Comparison of ENCODE assay signal across 20 cellular contexts in the genomic region with DNA sequence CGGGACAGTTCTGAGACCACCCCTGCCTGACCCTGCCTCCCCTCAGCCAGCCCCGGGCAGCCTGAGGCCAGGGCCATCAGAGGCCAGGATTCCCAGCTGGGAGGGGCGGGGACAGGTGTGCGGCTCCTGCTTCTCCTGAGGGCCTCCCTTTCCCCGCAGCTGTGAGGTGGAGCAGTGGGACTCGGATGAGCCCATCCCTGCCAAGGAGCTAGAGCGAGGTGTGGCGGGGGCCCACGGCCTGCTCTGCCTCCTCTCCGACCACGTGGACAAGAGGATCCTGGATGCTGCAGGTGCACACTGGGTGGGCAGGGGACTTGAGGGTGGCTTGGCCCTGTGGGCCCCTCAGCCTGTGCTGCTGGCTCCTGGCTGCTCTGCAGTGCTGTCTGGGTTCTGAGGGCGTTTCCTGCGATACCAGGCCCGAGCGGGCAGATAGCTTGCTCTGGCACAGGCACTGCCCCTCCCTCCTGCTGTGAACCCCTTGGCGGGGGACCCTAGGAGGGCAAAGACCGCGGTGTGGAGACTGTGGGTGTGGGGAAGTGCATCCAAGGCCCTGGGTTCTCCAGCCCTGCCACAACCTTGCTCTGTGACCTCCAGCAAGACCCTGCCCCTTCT. TPM values are rescaled to one million over a fixed set of nuclear protein-coding genes. Genes with fewer than 3 reads are reported as not detected.
A peak's percentile ranks its signal among the peaks of the same experiment; 100 is the strongest.
DNase-seq lines count a peak whose midpoint lies in the region; ATAC-seq, FAIRE-seq and TF ChIP-seq lines count a peak whose summit lies in the region.
"Had no signal": no experiment of that assay in that cellular context is flagged by ENCODE, and none has a peak within 500 bp of the region (broad histone marks: within the 10 kb centered on the region; RNA-seq: fewer than 3 reads in every experiment).

No MANE protein-coding gene starts in this region.

- 50% methylated on average over 2 of the region's 18 CpGs for WGBS in right lobe of liver (ENCODE audit: insufficient coverage, low coverage, low lambda C conversion rate, missing lambda C conversion rate)
- 48 to 66% methylated on average over 8 to 12 of the region's 18 CpGs for WGBS in tibial nerve, 2 donors

- peak in 3 of 4 donors; percentile 26 to 31 (median 30) for ATAC-seq in right lobe of liver
- ATAC-seq: activated naive CD4-positive, alpha-beta T cell treated with anti-CD3 and anti-CD28 coated beads, Interleukin-2, amount 50 U/mL, for 72 hours; heart left ventricle had no signal

- H3K4me3 ChIP-seq in right lobe of liver (peak overlapping the region; percentile 18 to 93 (median 80)), tibial nerve (peak overlapping the region in 1 of 4 donors; percentile 79)

- no peak for TF ChIP-seq POLR2A in right lobe of liver (IDR thresholded peaks at IDR 0.05)
- no peak for TF ChIP-seq POLR2A in tibial nerve (IDR thresholded peaks at IDR 0.05)

- no peak for TF ChIP-seq EP300 in tibial nerve (IDR thresholded peaks at IDR 0.05)

- no peak for FAIRE-seq in GM19239 (lab: Jason Lieb, UNC)

- peak overlapping the region; percentile 27 for H3K27ac ChIP-seq in angular gyrus (ENCODE audit: low read depth, low read length)
- H3K27ac ChIP-seq in right lobe of liver = peak overlapping the region in 2 of 3 donors; percentile 56 to 91
- H3K27ac ChIP-seq in tibial nerve = peak overlapping the region in 3 of 4 donors; percentile 5 to 92 (median 48)
- H3K27ac ChIP-seq: heart left ventricle had no signal

- no peaks in the 10 kb centered on the region for H3K9me3 Mint-ChIP-seq in activated naive CD4-positive, alpha-beta T cell treated with anti-CD3 and anti-CD28 coated beads, Interleukin-2, amount 10 ng/mL, durations not matched to agents 7 days and 5 days
- H3K9me3 Mint-ChIP-seq: activated naive CD4-positive, alpha-beta T cell treated with anti-CD3 and anti-CD28 coated beads, Interleukin-2, amount 50 U/mL, for 72 hours; IgD-negative memory B cell; naive B cell; type B pancreatic cell had no signal

- H3K9me3 ChIP-seq in right lobe of liver (no peaks in the 10 kb centered on the region), tibial nerve (no peaks in the 10 kb centered on the region)
- H3K9me3 ChIP-seq: esophagus muscularis mucosa, heart left ventricle had no signal

- H3K4me3 Mint-ChIP-seq in activated naive CD4-positive, alpha-beta T cell treated with anti-CD3 and anti-CD28 coated beads, Interleukin-2, amount 10 ng/mL, durations not matched to agents 7 days and 5 days = no peak overlapping the region

- H3K36me3 Mint-ChIP-seq in activated naive CD4-positive, alpha-beta T cell treated with anti-CD3 and anti-CD28 coated beads, Interleukin-2, amount 10 ng/mL, durations not matched to agents 7 days and 5 days = peaks cover 11% of the 10 kb centered on the region

- peaks cover 24% of the 10 kb centered on the region for H3K4me1 Mint-ChIP-seq in activated naive CD4-positive, alpha-beta T cell treated with anti-CD3 and anti-CD28 coated beads, Interleukin-2, amount 10 ng/mL, durations not matched to agents 7 days and 5 days

- TF ChIP-seq CTCF in right lobe of liver (IDR thresholded peaks at IDR 0.05) = no peak
- TF ChIP-seq CTCF in tibial nerve (IDR thresholded peaks at IDR 0.05) = no peak

- H3K4me1 ChIP-seq in right lobe of liver = peaks cover 0 to 74% (median 38%) of the 10 kb centered on the region in 4 donors
- H3K4me1 ChIP-seq in tibial nerve = peaks cover 0 to 37% (median 30%) of the 10 kb centered on the region in 4 donors

- H3K36me3 ChIP-seq in right lobe of liver = peaks cover 0 to 41% (median 17%) of the 10 kb centered on the region in 4 donors
- peaks cover 0 to 40% (median 0%) of the 10 kb centered on the region in 3 donors for H3K36me3 ChIP-seq in tibial nerve

- H3K27me3 ChIP-seq in right lobe of liver (no peaks in the 10 kb centered on the region), tibial nerve (no peaks in the 10 kb centered on the region)
- H3K27me3 ChIP-seq: esophagus muscularis mucosa, heart left ventricle had no signal

- no peak for DNase-seq in activated naive CD4-positive, alpha-beta T cell treated with anti-CD3 and anti-CD28 coated beads, Interleukin-2, amount 10 ng/mL, durations not matched to agents 7 days and 5 days
- no peak for DNase-seq in activated naive CD4-positive, alpha-beta T cell (lab: John Stamatoyannopoulos, UW)
- DNase-seq in right lobe of liver (peak in 2 of 3 donors; percentile 87), tibial nerve (ENCODE audit: low spot score in 2 of 2) (no peak), NCI-H1105 treated with DMSO at 0.1 percent for 48 hours (lab: John Stamatoyannopoulos, UW) (no peak), GM19239 (ENCODE audit: insufficient read length, low spot score) (no peak), NCI-H2227 (lab: John Stamatoyannopoulos, UW; ENCODE audit: unreplicated experiment) (no peak)
- DNase-seq: ACHN; GDM1; heart left ventricle; naive B cell; NCI-H1694; NCI-H524 treated with DMSO at 0.1 percent for 48 hours; stimulated activated CD4-positive, alpha-beta T cell treated with anti-CD3 and anti-CD28 coated beads, Interleukin-1b, Interleukin-23, amount 100 ng/mL, for 48 hours; T-helper 1 cell had no signal

- intact Hi-C loops in right lobe of liver (cut with DNase I) = no loop called here

- H3K27me3 Mint-ChIP-seq in activated naive CD4-positive, alpha-beta T cell treated with anti-CD3 and anti-CD28 coated beads, Interleukin-2, amount 10 ng/mL, durations not matched to agents 7 days and 5 days = no peaks in the 10 kb centered on the region
- H3K27me3 Mint-ChIP-seq: IgD-negative memory B cell, naive B cell, type B pancreatic cell had no signal

- CTCF ChIA-PET in activated naive CD4-positive, alpha-beta T cell treated with anti-CD3 and anti-CD28 coated beads, Interleukin-2, amount 10 ng/mL, durations not matched to agents 7 days and 5 days (lab: Charles Lee) = no interaction called here

- peak overlapping the region; percentile 7 for H3K27ac Mint-ChIP-seq in activated naive CD4-positive, alpha-beta T cell treated with anti-CD3 and anti-CD28 coated beads, Interleukin-2, amount 10 ng/mL, durations not matched to agents 7 days and 5 days
- H3K27ac Mint-ChIP-seq: IgD-negative memory B cell had no signal

RNA-seq across cellular contexts. Expression of gene GRHPR, which starts 2.3 kb away (rescaled TPM):
- total RNA-seq in right lobe of liver (100 to 1,000 TPM; 159 to 424 (median 359) TPM), tibial nerve (100 to 1,000 TPM; 175 to 250 (median 200) TPM)

RNA-seq across cellular contexts. Expression of gene ZBTB5, which starts 40.5 kb away (rescaled TPM):
- 1 to 10 TPM; 4.3 to 6.6 (median 5.5) TPM for total RNA-seq in right lobe of liver
- total RNA-seq in tibial nerve = 10 to 100 TPM in 3 of 4 donors, 1 to 10 TPM in 1; 9.6 to 15.1 (median 13.5) TPM

Comparison
In these comparisons a context has a peak if more than half of its experiments do, and no peak if none do; other contexts are left out.
1. DNase-seq: peak in right lobe of liver (2 of 3); none in activated naive CD4-positive, alpha-beta T cell treated with anti-CD3 and anti-CD28 coated beads, Interleukin-2, amount 10 ng/mL, durations not matched to agents 7 days and 5 days (single experiment), activated naive CD4-positive, alpha-beta T cell (0 of 4), tibial nerve (0 of 2), NCI-H1105 treated with DMSO at 0.1 percent for 48 hours (single experiment), GM19239 (single experiment) and NCI-H2227 (single experiment).
2. Peak in every context shown above with its lines, with median percentiles within 50 percentile points of each other: H3K27ac ChIP-seq.